ENCODE assay signal across 8 cellular contexts in genomic region chr3:49018707-49019006, GRCh38. TPM values are rescaled to one million over a fixed set of nuclear protein-coding genes. Genes with fewer than 3 reads are reported as not detected.
DNase-seq lines count a peak whose midpoint lies in the region; ATAC-seq and TF ChIP-seq lines count a peak whose summit lies in the region.

No MANE protein-coding gene starts in this region.

- peak overlapping the region; percentile 75 to 99 (median 88) for H3K27ac ChIP-seq in stomach

- peak overlapping the region; percentile 84 for H3K27ac Mint-ChIP-seq in activated B cell treated with CpG ODN at 0.5 μM for 24 hours

- peaks cover 26 to 41% (median 40%) of the 10 kb centered on the region in 4 donors for H3K36me3 ChIP-seq in stomach

- H3K9me3 ChIP-seq in stomach: no peaks in the 10 kb centered on the region

- TF ChIP-seq EP300 in stomach (IDR thresholded peaks at IDR 0.05): no peak

- peaks cover 41% of the 10 kb centered on the region for H3K36me3 Mint-ChIP-seq in activated B cell treated with CpG ODN at 0.5 μM for 24 hours (ENCODE audit: low read depth)

- peaks cover 44 to 61% (median 60%) of the 10 kb centered on the region in 4 donors for H3K4me1 ChIP-seq in stomach

- TF ChIP-seq POLR2A in stomach (IDR thresholded peaks at IDR 0.05): no peak

- POLR2A ChIA-PET in activated B cell treated with CpG ODN at 0.5 μM for 24 hours (lab: Charles Lee): interaction anchor here (1.0 to 14.9 kb wide), 8 partner anchors 8 to 75 kb away, joined by 3 to 372 read pairs (median 6); partner anchors contain the start of genes IMPDH2, P4HTM, QRICH1 and WDR6

- CTCF ChIA-PET in activated B cell treated with CpG ODN at 0.5 μM for 24 hours (lab: Charles Lee): interaction anchor here (2.1 kb wide), 1 partner anchor 10 kb away, joined by 5 read pairs; the partner anchor contains the start of gene IMPDH2

- H3K27me3 ChIP-seq in stomach: no peaks in the 10 kb centered on the region

- peaks cover 43% of the 10 kb centered on the region for H3K4me1 Mint-ChIP-seq in activated B cell treated with CpG ODN at 0.5 μM for 24 hours

- H3K4me3 ChIP-seq in iPS-11a (ENCODE audit: low read depth, low read length) (peak overlapping the region; percentile 82), stomach (peak overlapping the region; percentile 57 to 96 (median 82))

- 1 to 3% (median 2%) methylated on average over 17 to 18 of the region's 18 CpGs for WGBS in stomach, 5 donors

- no peaks in the 10 kb centered on the region for H3K9me3 Mint-ChIP-seq in activated B cell treated with CpG ODN at 0.5 μM for 24 hours

- DNase-seq in NCI-H2196 (lab: John Stamatoyannopoulos, UW; ENCODE audit: unreplicated experiment): peak; percentile 44
- no peak for DNase-seq in NCI-H2196 treated with DMSO at 0.1 percent for 48 hours (lab: John Stamatoyannopoulos, UW; ENCODE audit: unreplicated experiment)
- no peak for DNase-seq in activated B cell treated with CpG ODN at 0.5 μM for 24 hours
- DNase-seq in stomach: no peak
- DNase-seq in middle frontal gyrus (ENCODE audit: extremely low spot score, low spot score): no peak

- ATAC-seq in activated B cell treated with CpG ODN at 0.5 μM for 24 hours (ENCODE audit: low read depth) (no peak), HG02840 (IDR thresholded peaks at IDR 0.05; ENCODE audit: low FRiP score, unreplicated experiment) (no peak), GM18868 (IDR thresholded peaks at IDR 0.05; ENCODE audit: unreplicated experiment) (no peak)

- H3K4me3 Mint-ChIP-seq in activated B cell treated with CpG ODN at 0.5 μM for 24 hours: peak overlapping the region; percentile 94

- H3K27me3 Mint-ChIP-seq in activated B cell treated with CpG ODN at 0.5 μM for 24 hours: no peaks in the 10 kb centered on the region

- intact Hi-C loops in activated B cell treated with CpG ODN at 0.5 μM for 24 hours (cut with micrococcal nuclease) (loop anchor here (5.0 kb wide), 1 partner anchor 1174 kb away; the partner anchor contains the start of gene GNAT1), stomach (cut with DNase I; ENCODE audit: low total_unique reads) (no loop called here)

- TF ChIP-seq CTCF in activated B cell treated with CpG ODN at 0.5 μM for 24 hours (IDR thresholded peaks at IDR 0.05) (no peak), stomach (IDR thresholded peaks at IDR 0.05) (no peak)

RNA-seq across cellular contexts. Expression of gene DALRD3, which starts 0.3 kb away (rescaled TPM):
- 36.7 and 38.3 TPM in 2 replicates for total RNA-seq in activated B cell treated with CpG ODN at 0.5 μM for 24 hours
- 10 to 100 TPM in 4 of 5 donors, 1 to 10 TPM in 1; 2.3 to 74.1 (median 47.1) TPM for total RNA-seq in stomach
- polyA plus RNA-seq in stomach: 10 to 100 TPM; 34.9 to 41.4 (median 35.0) TPM

RNA-seq across cellular contexts. Expression of gene NDUFAF3, which starts 3.3 kb away (rescaled TPM):
- 86.3 and 86.5 TPM in 2 replicates for total RNA-seq in activated B cell treated with CpG ODN at 0.5 μM for 24 hours
- 10 to 100 TPM; 41.3 to 74.8 (median 44.9) TPM for total RNA-seq in stomach
- polyA plus RNA-seq in stomach: 100 to 1,000 TPM in 1 of 3 donors, 10 to 100 TPM in 2; 93.3 to 105 (median 94.2) TPM

RNA-seq across cellular contexts. Expression of gene IMPDH2, which starts 10.5 kb away (rescaled TPM):
- 387 and 414 TPM in 2 replicates for total RNA-seq in activated B cell treated with CpG ODN at 0.5 μM for 24 hours
- 100 to 1,000 TPM in 3 of 5 donors, 10 to 100 TPM in 2; 50.4 to 159 (median 107) TPM for total RNA-seq in stomach
- 100 to 1,000 TPM in 2 of 3 donors, 10 to 100 TPM in 1; 90.9 to 156 (median 107) TPM for polyA plus RNA-seq in stomach

RNA-seq across cellular contexts. Expression of gene WDR6, which starts 11.5 kb away (rescaled TPM):
- total RNA-seq in activated B cell treated with CpG ODN at 0.5 μM for 24 hours (205 and 250 TPM in 2 replicates), stomach (100 to 1,000 TPM in 4 of 5 donors, 10 to 100 TPM in 1; 51.6 to 184 (median 151) TPM)
- polyA plus RNA-seq in stomach: 100 to 1,000 TPM in 1 of 3 donors, 10 to 100 TPM in 2; 59.4 to 133 (median 65.3) TPM

RNA-seq across cellular contexts. Expression of gene P4HTM, which starts 28.6 kb away (rescaled TPM):
- 26.0 and 34.4 TPM in 2 replicates for total RNA-seq in activated B cell treated with CpG ODN at 0.5 μM for 24 hours
- total RNA-seq in stomach: 100 to 1,000 TPM in 3 of 5 donors, 10 to 100 TPM in 2; 34.0 to 383 (median 158) TPM
- polyA plus RNA-seq in stomach: 10 to 100 TPM; 19.1 to 49.2 (median 21.2) TPM
